ENCODE assay signal across 15 cellular contexts in genomic region chr11:68141247-68142027, GRCh38. TPM values are rescaled to one million over a fixed set of nuclear protein-coding genes. Genes with fewer than 3 reads are reported as not detected.
DNase-seq lines count a peak whose midpoint lies in the region; ATAC-seq, FAIRE-seq and TF ChIP-seq lines count a peak whose summit lies in the region.
"Had no signal": no experiment of that assay in that cellular context is flagged by ENCODE, and none has a peak within 500 bp of the region (broad histone marks: within the 10 kb centered on the region; RNA-seq: fewer than 3 reads in every experiment).

No MANE protein-coding gene starts in this region.

- H2AFZ ChIP-seq in Karpas-422 (ENCODE audit: low read length) (no peak overlapping the region), K562 (ENCODE audit: low read depth, low read length) (peak overlapping the region; percentile 73; the same call in 1 of the 2 replicates), GM23248 (no peak overlapping the region)
- H2AFZ ChIP-seq: GM23338 had no signal

- no peak for TF ChIP-seq CTCF in K562 (IDR thresholded peaks at IDR 0.05 in 2 of 3, conservative IDR thresholded peaks at IDR 0.05 in 1 of 3; ENCODE audit: insufficient read depth in 2 of 3, low read depth in 1 of 3, low read length in 3 of 3)
- TF ChIP-seq CTCF in pancreas (IDR thresholded peaks at IDR 0.05): no peak
- no peak for TF ChIP-seq CTCF in vagina (IDR thresholded peaks at IDR 0.05)

- H3K36me3 Mint-ChIP-seq in CD8-positive, alpha-beta memory T cell: no peaks in the 10 kb centered on the region
- H3K36me3 Mint-ChIP-seq: T-cell had no signal

- peak overlapping the region; percentile 32 for H3K4me3 ChIP-seq in CD8-positive, alpha-beta memory T cell (ENCODE audit: low read length)
- H3K4me3 ChIP-seq in Karpas-422 (ENCODE audit: low read length) (no peak overlapping the region), K562 (no peak overlapping the region), pancreas (no peak overlapping the region), GM23248 (no peak overlapping the region), vagina (no peak overlapping the region)
- H3K4me3 ChIP-seq: GM23338 had no signal

- DNase-seq in CD8-positive, alpha-beta memory T cell: peak in 1 of 5 donors; percentile 25
- DNase-seq in Karpas-422 (no peak), K562 (ENCODE audit: extremely low read depth in 1 of 4, low spot score in 3 of 4) (no peak), pancreas (no peak), ecto neural progenitor cell (ENCODE audit: low spot score) (no peak), NCI-H146 treated with DMSO at 0.1 percent for 48 hours (lab: John Stamatoyannopoulos, UW; ENCODE audit: unreplicated experiment) (no peak), GM23248 (no peak), vagina (ENCODE audit: extremely low spot score in 2 of 2) (no peak)
- DNase-seq: DMS53, NCI-H1930, NCI-H526 had no signal

- ATAC-seq in K562: no peak
- no peak for ATAC-seq in pancreas

- no peak for TF ChIP-seq RAD21 in K562 (CRISPR knock-in tag; conservative IDR thresholded peaks at IDR 0.05 in 1 of 2, IDR thresholded peaks at IDR 0.05 in 1 of 2)

- no peaks in the 10 kb centered on the region for H3K9me1 ChIP-seq in K562 (ENCODE audit: control insufficient read depth, insufficient read depth, low read length)

- peak overlapping the region in 1 of 8 donors; percentile 52 for H3K27ac Mint-ChIP-seq in CD8-positive, alpha-beta memory T cell
- H3K27ac Mint-ChIP-seq: GM23338, T-cell had no signal

- H3K9ac ChIP-seq in Karpas-422 (ENCODE audit: low read length): peak overlapping the region; percentile 28; the same call in 1 of the 2 replicates
- peak overlapping the region in 1 of 2 experiments; percentile 80; a peak in 1 of 4 replicates for H3K9ac ChIP-seq in K562 (ENCODE audit: insufficient read depth in 1 of 2, low read depth in 2 of 2, low read length in 2 of 2)
- no peak overlapping the region for H3K9ac ChIP-seq in GM23248

- H3K27me3 Mint-ChIP-seq in CD8-positive, alpha-beta memory T cell: no peaks in the 10 kb centered on the region
- H3K27me3 Mint-ChIP-seq: T-cell had no signal

- H3K27ac ChIP-seq in CD8-positive, alpha-beta memory T cell (ENCODE audit: low read depth, low read length): no peak overlapping the region
- H3K27ac ChIP-seq in Karpas-422 (ENCODE audit: low read length): no peak overlapping the region
- H3K27ac ChIP-seq in K562 (ENCODE audit: extremely low read depth, low read depth, low read length): no peak overlapping the region
- H3K27ac ChIP-seq in pancreas: peak overlapping the region; percentile 74 to 90 (median 84)
- no peak overlapping the region for H3K27ac ChIP-seq in GM23248
- no peak overlapping the region for H3K27ac ChIP-seq in vagina

- peaks cover 11% of the 10 kb centered on the region for H3K4me1 ChIP-seq in CD8-positive, alpha-beta memory T cell (ENCODE audit: insufficient read depth, low read length)
- H3K4me1 ChIP-seq in Karpas-422 (ENCODE audit: low read length) (peaks cover 21% of the 10 kb centered on the region), K562 (replicated peaks in 1 of 2; ENCODE audit: control insufficient read depth in 2 of 2, insufficient read depth in 2 of 2, low read length in 2 of 2) (peaks cover 11 to 33% of the 10 kb centered on the region in 2 experiments), pancreas (peaks cover 47 to 56% (median 55%) of the 10 kb centered on the region in 3 donors), GM23248 (ENCODE audit: insufficient read depth) (no peaks in the 10 kb centered on the region), vagina (peaks cover 42% of the 10 kb centered on the region)

- H3K4me1 Mint-ChIP-seq in CD8-positive, alpha-beta memory T cell: peaks cover 4 to 8% (median 7%) of the 10 kb centered on the region in 3 donors

- H3K9me3 ChIP-seq in CD8-positive, alpha-beta memory T cell (ENCODE audit: low read length): no peaks in the 10 kb centered on the region
- H3K9me3 ChIP-seq in Karpas-422 (ENCODE audit: low read length) (no peaks in the 10 kb centered on the region), K562 (replicated peaks; ENCODE audit: control insufficient read depth, insufficient read depth, low read depth, low read length) (no peaks in the 10 kb centered on the region), pancreas (no peaks in the 10 kb centered on the region), GM23248 (ENCODE audit: low read depth) (no peaks in the 10 kb centered on the region), vagina (no peaks in the 10 kb centered on the region)
- H3K9me3 ChIP-seq: BE2C had no signal

- no peaks in the 10 kb centered on the region for H3K9me2 ChIP-seq in Karpas-422 (replicated peaks; ENCODE audit: insufficient read depth, low read length)
- H3K9me2 ChIP-seq in GM23248 (ENCODE audit: insufficient read depth): no peaks in the 10 kb centered on the region

- no peaks in the 10 kb centered on the region for H3F3A ChIP-seq in GM23248 (ENCODE audit: insufficient read depth)

- H3K4me2 ChIP-seq in Karpas-422 (ENCODE audit: low read depth, low read length, poor library complexity, severe bottlenecking): peak overlapping the region; percentile 33
- no peak overlapping the region for H3K4me2 ChIP-seq in K562 (ENCODE audit: insufficient read depth, low read length)
- H3K4me2 ChIP-seq in GM23248 (ENCODE audit: unreplicated experiment): no peak overlapping the region
- H3K4me2 ChIP-seq: GM23338 had no signal

- H3K27me3 ChIP-seq in CD8-positive, alpha-beta memory T cell (ENCODE audit: insufficient read depth, low read length, poor library complexity, severe bottlenecking): no peaks in the 10 kb centered on the region
- H3K27me3 ChIP-seq in Karpas-422 (ENCODE audit: low read length): no peaks in the 10 kb centered on the region
- H3K27me3 ChIP-seq in K562 (ENCODE audit: control insufficient read depth in 2 of 2, insufficient read depth in 2 of 2, low read length in 2 of 2): no peaks in the 10 kb centered on the region
- H3K27me3 ChIP-seq in pancreas: no peaks in the 10 kb centered on the region
- H3K27me3 ChIP-seq in GM23248 (replicated peaks; ENCODE audit: insufficient read depth): no peaks in the 10 kb centered on the region
- H3K27me3 ChIP-seq in vagina: no peaks in the 10 kb centered on the region
- H3K27me3 ChIP-seq: BE2C had no signal

- WGBS in K562 (ENCODE audit: insufficient coverage, low coverage, missing lambda C conversion rate): 52% methylated on average over 8 of the region's 8 CpGs
- 48 to 52% methylated on average over 8 of the region's 8 CpGs for WGBS in pancreas, 2 donors
- 69 to 72% methylated on average over 8 of the region's 8 CpGs for WGBS in GM23248 (ENCODE audit: low coverage in 1 of 2, low lambda C conversion rate in 2 of 2, missing lambda C conversion rate in 2 of 2), 2 experiments

- H4K20me1 ChIP-seq in Karpas-422 (ENCODE audit: insufficient read depth, low read depth, low read length) (no peaks in the 10 kb centered on the region), K562 (replicated peaks; ENCODE audit: control insufficient read depth, insufficient read depth, low read length) (no peaks in the 10 kb centered on the region), GM23248 (ENCODE audit: insufficient read depth) (no peaks in the 10 kb centered on the region)

- H3K36me3 ChIP-seq in CD8-positive, alpha-beta memory T cell (ENCODE audit: insufficient read depth, low read length): no peaks in the 10 kb centered on the region
- no peaks in the 10 kb centered on the region for H3K36me3 ChIP-seq in Karpas-422 (ENCODE audit: insufficient read depth, low read length)
- no peaks in the 10 kb centered on the region for H3K36me3 ChIP-seq in K562 (ENCODE audit: control insufficient read depth, insufficient read depth, low read length)
- no peaks in the 10 kb centered on the region for H3K36me3 ChIP-seq in pancreas
- no peaks in the 10 kb centered on the region for H3K36me3 ChIP-seq in GM23248 (ENCODE audit: low read depth)
- no peaks in the 10 kb centered on the region for H3K36me3 ChIP-seq in vagina
- H3K36me3 ChIP-seq: BE2C had no signal

- in situ Hi-C loops in K562 (cut with MboI): no loop called here
- in situ Hi-C loops in GM23248 (cut with MboI): no loop called here

- BruUV-seq in K562 (replicated peaks; lab: Mats Ljungman, UMichigan): no TSS peak

- intact Hi-C loops in K562 (cut with micrococcal nuclease): no loop called here
- intact Hi-C loops in pancreas (cut with DNase I): no loop called here
- intact Hi-C loops in vagina (cut with DNase I): no loop called here

- TF ChIP-seq POLR2A in K562 (conservative IDR thresholded peaks at IDR 0.05) (no peak), vagina (IDR thresholded peaks at IDR 0.05) (no peak)

- H3K9me3 Mint-ChIP-seq in CD8-positive, alpha-beta memory T cell: no peaks in the 10 kb centered on the region
- H3K9me3 Mint-ChIP-seq: activated naive CD4-positive, alpha-beta T cell treated with anti-CD3 and anti-CD28 coated beads for 36 hours; T-cell had no signal

- FAIRE-seq in K562 (lab: Jason Lieb, UNC) (no peak), pancreas (lab: Jason Lieb, UNC) (no peak)

- H3K79me2 ChIP-seq in Karpas-422 (ENCODE audit: low read length) (no peaks in the 10 kb centered on the region), K562 (ENCODE audit: control insufficient read depth, insufficient read depth, low read length) (no peaks in the 10 kb centered on the region), GM23248 (ENCODE audit: insufficient read depth) (no peaks in the 10 kb centered on the region)

- CTCF ChIA-PET in CD8-positive, alpha-beta memory T cell (lab: Charles Lee): interaction anchor here (1.2 kb wide), 1 partner anchor 12 kb away, joined by 3 read pairs; no protein-coding TSS in a partner anchor
- CTCF ChIA-PET in K562 (lab: Yijun Ruan, JAX; ENCODE audit: low intra/inter-chr PET ratio): no interaction called here

- POLR2A ChIA-PET in CD8-positive, alpha-beta memory T cell (lab: Charles Lee): no interaction called here
- POLR2A ChIA-PET in K562 (lab: Yijun Ruan, JAX): no interaction called here

- H3K4me3 Mint-ChIP-seq in CD8-positive, alpha-beta memory T cell: no peak overlapping the region
- H3K4me3 Mint-ChIP-seq: activated naive CD4-positive, alpha-beta T cell treated with anti-CD3 and anti-CD28 coated beads for 36 hours; GM23338 had no signal

- TF ChIP-seq EP300 in K562 (IDR thresholded peaks at IDR 0.05; ENCODE audit: low read length): no peak

RNA-seq across cellular contexts. Expression of gene CHKA, which starts 20.2 kb away (rescaled TPM):
- 10 to 100 TPM; 11.6 to 14.0 TPM for total RNA-seq in CD8-positive, alpha-beta memory T cell
- 3.1 TPM for polyA plus RNA-seq in CD8-positive, alpha-beta memory T cell
- 35.8 and 51.3 TPM in 2 replicates for total RNA-seq in Karpas-422 (2014; rRNA removed; shearing (Covaris generic); ENCODE audit: low replicate concordance)
- 73.9 and 131 TPM in 2 replicates for total RNA-seq in K562 (2011; cell fraction: chromatin; rRNA removed; ENCODE audit: low replicate concordance)
- total RNA-seq in K562 (2011; cell fraction: nucleolus; rRNA removed): 41.7 and 54.3 TPM in 2 replicates
- 82.8 and 110 TPM in 2 replicates for total RNA-seq in K562 (2011; cell fraction: nucleoplasm; rRNA removed)
- total RNA-seq in K562 (2014; rRNA removed): 30.2 and 41.1 TPM in 2 replicates
- 26.5 and 34.3 TPM in 2 replicates for total RNA-seq in K562 (2014; rRNA removed; fragmentation: Illumina TruSeq; extraction: Trizol)
- total RNA-seq in K562 (2015; rRNA removed; fragmentation: Illumina TruSeq; extraction: Trizol): 34.2 and 37.0 TPM in 2 replicates
- 36.5 and 41.4 TPM in 2 replicates for total RNA-seq in K562 (2021)
- polyA plus RNA-seq in K562 (2011; rRNA removed): 21.1 and 24.3 TPM in 2 replicates
- polyA plus RNA-seq in K562 (2011; cell fraction: cytosol; rRNA removed): 14.9 and 18.8 TPM in 2 replicates
- 46.9 and 59.6 TPM in 2 replicates for polyA plus RNA-seq in K562 (2011; cell fraction: nucleus; rRNA removed)
- 24.3 and 24.8 TPM in 2 replicates for polyA plus RNA-seq in K562 (2012)
- 22.6 and 30.2 TPM in 2 replicates for polyA plus RNA-seq in K562 (2014; fragmentation: Illumina TruSeq; extraction: Trizol)
- 1 to 10 TPM; 3.6 to 6.7 TPM for polyA plus RNA-seq in K562 (2014; fragmentation: Nextera tagmentation; extraction: Ambion mirVana)
- polyA plus RNA-seq in K562 (2014; rRNA removed): 34.7 and 34.8 TPM in 2 replicates
- 30.6 and 34.6 TPM in 2 replicates for polyA minus RNA-seq in K562 (2011; rRNA and poly(A)+ RNA removed)
- 12.8 and 13.7 TPM in 2 replicates for polyA minus RNA-seq in K562 (2011; cell fraction: cytosol; rRNA and poly(A)+ RNA removed)
- polyA minus RNA-seq in K562 (2011; cell fraction: nucleus; rRNA and poly(A)+ RNA removed): 15.5 and 26.4 TPM in 2 replicates
- 10 to 100 TPM; 17.4 to 37.2 (median 26.8) TPM for total RNA-seq in pancreas
- 100 to 1,000 TPM in 1 of 2 donors, 10 to 100 TPM in 1; 63.1 to 110 TPM for polyA plus RNA-seq in pancreas
- total RNA-seq in GM23248 (2014; rRNA removed; shearing (Covaris generic)): 4.2 and 12.3 TPM in 2 replicates
- polyA plus RNA-seq in GM23248 (2016; fragmentation: Nextera tagmentation; extraction: Ambion mirVana): 3.6 and 4.2 TPM in 2 replicates
- 18.2 TPM for total RNA-seq in vagina

Comparison
In these comparisons a context has a peak if more than half of its experiments do, and no peak if none do; other contexts are left out.
1. H3K27ac ChIP-seq: peak in pancreas (4 of 4); none in CD8-positive, alpha-beta memory T cell (single experiment), Karpas-422 (single experiment), K562 (single experiment), GM23248 (single experiment) and vagina (single experiment).